In genomic region chr6:42125231-42125630, GRCh38 we compare ENCODE assay signal across 18 cellular contexts. TPM values are rescaled to one million over a fixed set of nuclear protein-coding genes. Genes with fewer than 3 reads are reported as not detected.
"Had no signal": no experiment of that assay in that cellular context is flagged by ENCODE, and none has a peak within 500 bp of the region (broad histone marks: within the 10 kb centered on the region; RNA-seq: fewer than 3 reads in every experiment).

No MANE protein-coding gene starts in this region.

- H3K27me3 ChIP-seq: gastroesophageal sphincter, heart left ventricle, transverse colon had no signal

- H3K4me1 Mint-ChIP-seq: activated CD4-positive, alpha-beta T cell treated with anti-CD3 and anti-CD28 coated beads for 36 hours; WTC11 had no signal

- DNase-seq: activated CD4-positive, alpha-beta T cell treated with anti-CD3 and anti-CD28 coated beads for 36 hours; activated CD4-positive, alpha-beta T cell treated with anti-CD3 and anti-CD28 coated beads, Interleukin-2, amount 50 U/mL, for 48 hours; activated T-cell treated with anti-CD3 and anti-CD28 coated beads for 4 hours; heart left ventricle; kidney; retina; stimulated activated CD4-positive, alpha-beta T cell treated with anti-CD3 and anti-CD28 coated beads, Interleukin-12 subunit alpha, Interleukin-12 subunit beta, amount 100 ng/mL, for 4 hours; stimulated activated CD4-positive, alpha-beta T cell treated with anti-CD3 and anti-CD28 coated beads, Interleukin-1b, Interleukin-23, amount 100 ng/mL, for 48 hours; stimulated activated CD8-positive, alpha-beta memory T cell treated with anti-CD3 and anti-CD28 coated beads, Interleukin-4, amount 100 ng/mL, for 48 hours; stimulated activated naive CD8-positive, alpha-beta T cell treated with anti-CD3 and anti-CD28 coated beads, Interleukin-15, Interleukin-2, amounts not matched to agents 100 U/mL and 50 U/mL, for 24 hours; transverse colon had no signal

- H3K4me1 ChIP-seq: gastroesophageal sphincter had no signal

- H3K27me3 Mint-ChIP-seq: activated CD4-positive, alpha-beta T cell treated with anti-CD3 and anti-CD28 coated beads for 36 hours; activated naive CD8-positive, alpha-beta T cell had no signal

- H3K4me3 ChIP-seq: gastroesophageal sphincter, heart left ventricle, transverse colon had no signal

- H3K36me3 Mint-ChIP-seq: activated naive CD8-positive, alpha-beta T cell had no signal

- ATAC-seq: activated CD4-positive, alpha-beta T cell treated with anti-CD3 and anti-CD28 coated beads for 36 hours; esophagus mucosa; gastroesophageal sphincter; left lobe of liver; stimulated activated naive CD8-positive, alpha-beta T cell treated with anti-CD3 and anti-CD28 coated beads, Interleukin-15, Interleukin-2, amounts not matched to agents 100 U/mL and 50 U/mL, for 24 hours; WTC11 had no signal

- H3K4me3 Mint-ChIP-seq: activated CD4-positive, alpha-beta T cell treated with anti-CD3 and anti-CD28 coated beads for 36 hours; activated naive CD8-positive, alpha-beta T cell; activated T-helper 1 cell treated with anti-CD3 and anti-CD28 coated beads, Interleukin-12 subunit alpha, Interleukin-12 subunit beta, Interleukin-2, Interleukin-4 antibody, amounts not matched to agents 30 ng/mL and 10 ng/mL and 1 ng/mL, durations not matched to agents 14 hours and 24 hours and 36 hours; WTC11 had no signal

- H3K9me3 ChIP-seq: gastroesophageal sphincter, heart left ventricle, transverse colon had no signal

- H3K36me3 ChIP-seq: gastroesophageal sphincter, heart left ventricle had no signal

- H3K9me3 Mint-ChIP-seq: activated T-helper 1 cell treated with anti-CD3 and anti-CD28 coated beads, Interleukin-12 subunit alpha, Interleukin-12 subunit beta, Interleukin-2, Interleukin-4 antibody, amounts not matched to agents 30 ng/mL and 10 ng/mL and 1 ng/mL, durations not matched to agents 14 hours and 24 hours and 36 hours; WTC11 had no signal

- H3K27ac Mint-ChIP-seq: activated CD4-positive, alpha-beta T cell treated with anti-CD3 and anti-CD28 coated beads for 36 hours; activated naive CD8-positive, alpha-beta T cell; activated T-helper 1 cell treated with anti-CD3 and anti-CD28 coated beads, Interleukin-12 subunit alpha, Interleukin-12 subunit beta, Interleukin-2, Interleukin-4 antibody, amounts not matched to agents 30 ng/mL and 10 ng/mL and 1 ng/mL, durations not matched to agents 14 hours and 24 hours and 36 hours; WTC11 had no signal

RNA-seq across cellular contexts. Expression of gene C6orf132, which starts 17.2 kb away (rescaled TPM):
- polyA plus RNA-seq: neural cell had no signal

RNA-seq across cellular contexts. Expression of gene GUCA1A, which starts 47.9 kb away (rescaled TPM):
- polyA plus RNA-seq: heart left ventricle had no signal
